23 cellular contexts compared by ENCODE assay signal in the genomic region with DNA sequence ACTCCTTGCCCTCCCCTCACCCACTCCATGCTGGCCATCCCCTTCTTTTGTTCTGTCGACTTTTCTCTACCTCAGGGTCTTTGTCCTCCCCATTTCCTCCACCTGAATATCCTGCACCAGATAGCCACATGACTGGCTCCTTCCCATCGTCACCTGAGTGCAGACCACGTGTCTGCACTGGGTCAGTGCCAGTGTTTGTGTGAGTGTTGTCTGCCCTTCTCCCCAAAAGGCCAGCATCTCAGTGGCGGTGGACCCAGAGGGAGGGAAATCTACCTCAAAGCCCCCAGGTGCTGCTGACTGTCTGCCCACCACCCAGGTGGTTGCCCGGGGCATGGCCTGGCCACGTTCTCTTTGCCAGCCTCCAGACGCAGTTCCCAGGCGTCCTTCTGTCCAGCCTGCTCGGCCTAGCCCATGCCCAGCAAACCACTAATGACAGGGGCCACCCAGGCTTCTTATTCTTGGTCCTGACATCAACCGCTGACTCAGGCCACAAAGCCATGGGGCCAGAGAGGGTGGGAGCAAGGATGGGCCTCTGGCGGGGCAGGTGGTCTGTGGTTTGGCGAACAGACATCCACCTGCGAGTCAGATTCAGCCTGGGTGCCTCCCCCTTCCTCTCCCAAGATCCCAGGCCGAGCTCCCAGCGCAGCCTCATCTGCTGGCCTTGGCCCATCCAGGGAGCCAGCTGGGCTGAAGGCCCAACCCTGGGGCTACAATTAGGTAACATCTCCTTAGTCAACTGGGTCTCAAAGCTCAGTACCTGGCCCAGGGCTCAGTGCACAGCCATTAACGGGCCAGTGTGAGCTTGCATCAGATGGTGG. TPM values are rescaled to one million over a fixed set of nuclear protein-coding genes. Genes with fewer than 3 reads are reported as not detected.
DNase-seq lines count a peak whose midpoint lies in the region; ATAC-seq and TF ChIP-seq lines count a peak whose summit lies in the region.
"Had no signal": no experiment of that assay in that cellular context is flagged by ENCODE, and none has a peak within 500 bp of the region (broad histone marks: within the 10 kb centered on the region; RNA-seq: fewer than 3 reads in every experiment).

No MANE protein-coding gene starts in this region.

- no peak overlapping the region for H3K18ac ChIP-seq in trophoblast cell (ENCODE audit: low read length)

- H3K27me3 ChIP-seq in DOHH2 (ENCODE audit: control insufficient read depth, low read length) (peaks cover 5% of the 10 kb centered on the region; the same call in 1 of the 2 replicates), OCI-LY1 (ENCODE audit: insufficient read depth, low read length) (no peaks in the 10 kb centered on the region), trophoblast cell (ENCODE audit: insufficient read depth, low read length) (no peaks in the 10 kb centered on the region)
- H3K27me3 ChIP-seq: upper lobe of left lung had no signal

- peak overlapping the region; percentile 56 for H3K27ac Mint-ChIP-seq in central memory CD8-positive, alpha-beta T cell (ENCODE audit: low read depth)
- H3K27ac Mint-ChIP-seq in effector memory CD8-positive, alpha-beta T cell: peak overlapping the region in 1 of 2 donors; percentile 85
- H3K27ac Mint-ChIP-seq: activated CD4-positive, alpha-beta T cell treated with anti-CD3 and anti-CD28 coated beads, Interleukin-2, amount 10 ng/mL, durations not matched to agents 24 days and 14 days had no signal

- H3K36me3 Mint-ChIP-seq in central memory CD8-positive, alpha-beta T cell (ENCODE audit: insufficient read depth): peaks cover 5% of the 10 kb centered on the region
- H3K36me3 Mint-ChIP-seq in effector memory CD8-positive, alpha-beta T cell (ENCODE audit: insufficient read depth): peaks cover 23% of the 10 kb centered on the region
- H3K36me3 Mint-ChIP-seq: natural killer cell treated with Interleukin-12 subunit alpha and Interleukin-12 subunit beta and Interleukin-15 and Interleukin-18, amount 100 ng/mL, for 72 hours had no signal

- H3K4me3 Mint-ChIP-seq in central memory CD8-positive, alpha-beta T cell: no peak overlapping the region
- no peak overlapping the region for H3K4me3 Mint-ChIP-seq in effector memory CD8-positive, alpha-beta T cell
- H3K4me3 Mint-ChIP-seq: activated CD4-positive, alpha-beta T cell treated with anti-CD3 and anti-CD28 coated beads, Interleukin-2, amount 10 ng/mL, durations not matched to agents 24 days and 14 days; natural killer cell treated with Interleukin-12 subunit alpha and Interleukin-12 subunit beta and Interleukin-15 and Interleukin-18, amount 100 ng/mL, for 72 hours had no signal

- H3K27me3 Mint-ChIP-seq in central memory CD8-positive, alpha-beta T cell: no peaks in the 10 kb centered on the region
- no peaks in the 10 kb centered on the region for H3K27me3 Mint-ChIP-seq in effector memory CD8-positive, alpha-beta T cell
- H3K27me3 Mint-ChIP-seq: activated CD4-positive, alpha-beta T cell treated with anti-CD3 and anti-CD28 coated beads, Interleukin-2, amount 10 ng/mL, durations not matched to agents 24 days and 14 days had no signal

- H3K14ac ChIP-seq in trophoblast cell (ENCODE audit: low read length): no peak overlapping the region

- H4K8ac ChIP-seq in trophoblast cell (ENCODE audit: low read depth, low read length): no peak overlapping the region

- H2BK120ac ChIP-seq in trophoblast cell (ENCODE audit: insufficient read depth, low read length, poor library complexity): no peak overlapping the region

- H4K20me1 ChIP-seq in DOHH2 (ENCODE audit: control insufficient read depth, insufficient read depth, low read depth, low read length) (no peaks in the 10 kb centered on the region), OCI-LY1 (ENCODE audit: insufficient read depth, low read length) (no peaks in the 10 kb centered on the region)

- H3K4me3 ChIP-seq in DOHH2 (ENCODE audit: low read length) (peak overlapping the region; percentile 33), OCI-LY1 (ENCODE audit: low read depth, low read length, poor library complexity, severe bottlenecking) (no peak overlapping the region), trophoblast cell (ENCODE audit: low read depth, low read length) (no peak overlapping the region)
- H3K4me3 ChIP-seq: upper lobe of left lung had no signal

- H3K9ac ChIP-seq in OCI-LY1 (ENCODE audit: low read length) (peak overlapping the region; percentile 28; the same call in 1 of the 2 replicates), trophoblast cell (ENCODE audit: low read length) (no peak overlapping the region)
- H3K9ac ChIP-seq: KMS-11 had no signal

- H3K36me3 ChIP-seq in DOHH2 (ENCODE audit: control insufficient read depth, low read length) (no peaks in the 10 kb centered on the region), OCI-LY1 (ENCODE audit: insufficient read depth, low read length) (no peaks in the 10 kb centered on the region), trophoblast cell (ENCODE audit: control insufficient read depth in 1 of 2, insufficient read depth in 2 of 2, low read length in 2 of 2) (no peaks in the 10 kb centered on the region)
- H3K36me3 ChIP-seq: upper lobe of left lung had no signal

- no peak overlapping the region for H3K23ac ChIP-seq in trophoblast cell (ENCODE audit: low read length)

- peak overlapping the region; percentile 86 for H3K27ac ChIP-seq in DOHH2 (ENCODE audit: low read depth, low read length)
- peak overlapping the region; percentile 69 for H3K27ac ChIP-seq in OCI-LY1 (ENCODE audit: low read depth, low read length, poor library complexity, severe bottlenecking)
- no peak overlapping the region for H3K27ac ChIP-seq in trophoblast cell (ENCODE audit: low read depth, low read length)
- H3K27ac ChIP-seq: KMS-11, upper lobe of left lung had no signal

- H3K4me1 ChIP-seq in DOHH2 (ENCODE audit: control insufficient read depth, low read length) (peaks cover 86% of the 10 kb centered on the region), OCI-LY1 (ENCODE audit: insufficient read depth, low read length, severe bottlenecking) (peaks cover 69% of the 10 kb centered on the region), trophoblast cell (ENCODE audit: control insufficient read depth in 1 of 2, insufficient read depth in 2 of 2, low read length in 2 of 2) (peaks cover 0 to 6% of the 10 kb centered on the region in 2 experiments)

- no peaks in the 10 kb centered on the region for H3K9me3 Mint-ChIP-seq in central memory CD8-positive, alpha-beta T cell
- H3K9me3 Mint-ChIP-seq in effector memory CD8-positive, alpha-beta T cell: no peaks in the 10 kb centered on the region
- H3K9me3 Mint-ChIP-seq: activated CD4-positive, alpha-beta T cell treated with anti-CD3 and anti-CD28 coated beads, Interleukin-2, amount 10 ng/mL, durations not matched to agents 24 days and 14 days; natural killer cell treated with Interleukin-12 subunit alpha and Interleukin-12 subunit beta and Interleukin-15 and Interleukin-18, amount 100 ng/mL, for 72 hours had no signal

- H3K9me2 ChIP-seq in DOHH2 (replicated peaks; ENCODE audit: control insufficient read depth, low read length): no peaks in the 10 kb centered on the region
- H3K9me2 ChIP-seq in OCI-LY1 (ENCODE audit: low read depth, low read length): no peaks in the 10 kb centered on the region

- peaks cover 1% of the 10 kb centered on the region for H3K79me1 ChIP-seq in trophoblast cell (ENCODE audit: low read length)

- TF ChIP-seq CTCF in DOHH2 (IDR thresholded peaks at IDR 0.05; ENCODE audit: low read depth, low read length, poor library complexity, severe bottlenecking): no peak
- no peak for TF ChIP-seq CTCF in OCI-LY1 (IDR thresholded peaks at IDR 0.05; ENCODE audit: low read length)

- H3K4me2 ChIP-seq in DOHH2 (ENCODE audit: low read length) (peak overlapping the region; percentile 53), OCI-LY1 (ENCODE audit: low read length) (no peak overlapping the region; the same call in 1 of the 2 replicates), trophoblast cell (ENCODE audit: low read length) (no peak overlapping the region)
- H3K4me2 ChIP-seq: KMS-11 had no signal

- no peak overlapping the region for H3K4ac ChIP-seq in trophoblast cell (ENCODE audit: low read depth, low read length)

- WGBS in trophoblast cell (ENCODE audit: extremely low coverage, insufficient coverage, insufficient read length): no CpG with 5 or more reads among the region's 16 CpGs

- H3K79me2 ChIP-seq in DOHH2 (ENCODE audit: control insufficient read depth, low read length) (no peaks in the 10 kb centered on the region), OCI-LY1 (ENCODE audit: insufficient read depth, low read length) (no peaks in the 10 kb centered on the region), trophoblast cell (ENCODE audit: control insufficient read depth, insufficient read depth, low read length, poor library complexity) (no peaks in the 10 kb centered on the region)

- H2BK12ac ChIP-seq in trophoblast cell (ENCODE audit: low read length): no peak overlapping the region

- H3K9me3 ChIP-seq in DOHH2 (ENCODE audit: control insufficient read depth, insufficient read depth, low read length): no peaks in the 10 kb centered on the region
- no peaks in the 10 kb centered on the region for H3K9me3 ChIP-seq in OCI-LY1 (ENCODE audit: low read length)
- H3K9me3 ChIP-seq in trophoblast cell (ENCODE audit: insufficient read depth, low read depth, low read length): peaks cover 2% of the 10 kb centered on the region

- H4K12ac ChIP-seq in trophoblast cell (ENCODE audit: low read depth, low read length): no peak overlapping the region

- no peak overlapping the region for H2AK5ac ChIP-seq in trophoblast cell (ENCODE audit: low read length)

- H3F3A ChIP-seq in DOHH2 (ENCODE audit: control insufficient read depth, insufficient read depth): peaks cover 7% of the 10 kb centered on the region
- no peaks in the 10 kb centered on the region for H3F3A ChIP-seq in OCI-LY1 (ENCODE audit: insufficient read depth, low read length)

- no peak for DNase-seq in central memory CD8-positive, alpha-beta T cell (ENCODE audit: low spot score in 2 of 2)
- peak; percentile 40 to 54 for DNase-seq in trophoblast cell
- no peak for DNase-seq in stimulated activated naive CD8-positive, alpha-beta T cell treated with anti-CD3 and anti-CD28 coated beads, Interleukin-15, Interleukin-2, amounts not matched to agents 100 U/mL and 50 U/mL, for 24 hours
- DNase-seq in activated CD4-positive, alpha-beta T cell treated with anti-CD3 and anti-CD28 coated beads, Interleukin-2, amount 50 U/mL, for 48 hours: no peak
- no peak for DNase-seq in midbrain (lab: John Stamatoyannopoulos, UW)
- DNase-seq in effector memory CD8-positive, alpha-beta T cell: no peak
- DNase-seq: activated CD4-positive, alpha-beta T cell treated with anti-CD3 and anti-CD28 coated beads, Interleukin-2, amount 10 ng/mL, durations not matched to agents 24 days and 14 days; activated CD8-positive, alpha-beta memory T cell treated with anti-CD3 and anti-CD28 coated beads, Interleukin-2, amount 50 U/mL, for 4 hours; activated gamma-delta T cell; DND-41; GOT3; mesendoderm; NCI-H1092; NCI-H2029 treated with DMSO at 0.1 percent for 48 hours; NCI-H446; NK-92 treated with Interleukin-12 subunit alpha and Interleukin-12 subunit beta, amount 100 ng/mL, for 24 hours; posterior cingulate gyrus; SW 1271; upper lobe of left lung had no signal

- H2BK5ac ChIP-seq in trophoblast cell (ENCODE audit: low read depth, low read length, poor library complexity): no peak overlapping the region

- ATAC-seq in central memory CD8-positive, alpha-beta T cell (replicated peaks; ENCODE audit: extremely low read depth, poor library complexity, severe bottlenecking): no peak
- no peak for ATAC-seq in stimulated activated naive CD8-positive, alpha-beta T cell treated with anti-CD3 and anti-CD28 coated beads, Interleukin-15, Interleukin-2, amounts not matched to agents 100 U/mL and 50 U/mL, for 24 hours
- no peak for ATAC-seq in effector memory CD8-positive, alpha-beta T cell (replicated peaks)
- ATAC-seq: natural killer cell treated with Interleukin-12 subunit alpha and Interleukin-12 subunit beta and Interleukin-15 and Interleukin-18, amount 100 ng/mL, for 72 hours had no signal

- H2AFZ ChIP-seq in OCI-LY1 (ENCODE audit: low read length) (no peak overlapping the region), trophoblast cell (ENCODE audit: insufficient read depth, low read length, poor library complexity) (no peak overlapping the region)

- no peak overlapping the region for H4K91ac ChIP-seq in trophoblast cell (ENCODE audit: low read depth, low read length)

- H3K4me1 Mint-ChIP-seq in central memory CD8-positive, alpha-beta T cell: peaks cover 20% of the 10 kb centered on the region
- H3K4me1 Mint-ChIP-seq in effector memory CD8-positive, alpha-beta T cell (ENCODE audit: low read depth in 2 of 2): peaks cover 11 to 23% of the 10 kb centered on the region in 2 donors

RNA-seq across cellular contexts. Expression of gene NINJ1, which starts 5.5 kb away (rescaled TPM):
- 52.0 and 52.5 TPM in 2 replicates for polyA plus RNA-seq in trophoblast cell (2013)

RNA-seq across cellular contexts. Expression of gene CARD19, which starts 43.6 kb away (rescaled TPM):
- 20.3 and 21.4 TPM in 2 replicates for polyA plus RNA-seq in trophoblast cell (2013)

RNA-seq across cellular contexts. Expression of gene WNK2, which starts 44.4 kb away (rescaled TPM):
- 59.1 and 59.5 TPM in 2 replicates for polyA plus RNA-seq in trophoblast cell (2013)

Comparison
In these comparisons a context has a peak if more than half of its experiments do, and no peak if none do; other contexts are left out.
1. DNase-seq: peak in trophoblast cell (2 of 2); none in central memory CD8-positive, alpha-beta T cell (0 of 2), stimulated activated naive CD8-positive, alpha-beta T cell treated with anti-CD3 and anti-CD28 coated beads, Interleukin-15, Interleukin-2, amounts not matched to agents 100 U/mL and 50 U/mL, for 24 hours (single experiment), activated CD4-positive, alpha-beta T cell treated with anti-CD3 and anti-CD28 coated beads, Interleukin-2, amount 50 U/mL, for 48 hours (0 of 2), midbrain (single experiment) and effector memory CD8-positive, alpha-beta T cell (0 of 3).